28 cellular contexts compared by ENCODE assay signal in genomic region chr2:24474053-24474452, GRCh38.
"Had no signal": no experiment of that assay in that cellular context is flagged by ENCODE, and none has a peak within 500 bp of the region (broad histone marks: within the 10 kb centered on the region; RNA-seq: fewer than 3 reads in every experiment).

No MANE protein-coding gene starts in this region.

- H3K27ac ChIP-seq: neural progenitor cell, ovary, parathyroid adenoma, psoas muscle, skin epidermis, spleen, suprapubic skin, testis, tibial artery, transverse colon, upper lobe of right lung, uterus had no signal

- H3K4me1 ChIP-seq: neural progenitor cell, parathyroid adenoma, psoas muscle, spleen, suprapubic skin, testis, tibial artery, transverse colon, upper lobe of right lung, uterus had no signal

- ATAC-seq: natural killer cell; psoas muscle; right cardiac atrium; sciatic nerve; stimulated activated memory B cell treated with anti-CD40 and anti-IgM and Interleukin-4, amounts not matched to agents 10 μg/mL and 1 μg/mL and 100 μg/mL, for 72 hours; stimulated activated naive CD8-positive, alpha-beta T cell treated with anti-CD3 and anti-CD28 coated beads, Interleukin-15, amount 100 ng/mL, for 72 hours; stimulated activated naive CD8-positive, alpha-beta T cell treated with anti-CD3 and anti-CD28 coated beads, Interleukin-15, Interleukin-2, amounts not matched to agents 100 U/mL and 50 U/mL, for 24 hours; upper lobe of right lung had no signal

- H3K4me3 ChIP-seq: neural progenitor cell, ovary, psoas muscle, skin epidermis, smooth muscle cell, spleen, suprapubic skin, testis, tibial artery, transverse colon, upper lobe of right lung, uterus had no signal

- H3K9me3 ChIP-seq: ovary, psoas muscle, spleen, suprapubic skin, testis, tibial artery, transverse colon, upper lobe of right lung, uterus had no signal

- DNase-seq: natural killer cell; occipital lobe; ovary; posterior cingulate gyrus; psoas muscle; right cardiac atrium; spleen; stimulated activated CD4-positive, alpha-beta T cell treated with anti-CD3 and anti-CD28 coated beads, Interleukin-12 subunit alpha, Interleukin-12 subunit beta, amount 100 ng/mL, for 4 hours; stimulated activated CD4-positive, alpha-beta T cell treated with anti-CD3 and anti-CD28 coated beads, Interleukin-1b, Interleukin-23, amount 100 ng/mL, for 48 hours; stimulated activated CD4-positive, alpha-beta T cell treated with anti-CD3 and anti-CD28 coated beads, Interleukin-4, amount 100 ng/mL, for 1 hour; stimulated activated CD4-positive, alpha-beta T cell treated with anti-CD3 and anti-CD28 coated beads, Interleukin-4, amount 100 ng/mL, for 4 hours; stimulated activated CD8-positive, alpha-beta memory T cell treated with anti-CD3 and anti-CD28 coated beads, Interleukin-4, amount 100 ng/mL, for 48 hours; stimulated activated naive CD4-positive, alpha-beta T cell; stimulated activated naive CD8-positive, alpha-beta T cell treated with anti-CD3 and anti-CD28 coated beads, Interleukin-15, amount 100 ng/mL, for 72 hours; stimulated activated naive CD8-positive, alpha-beta T cell treated with anti-CD3 and anti-CD28 coated beads, Interleukin-15, Interleukin-2, amounts not matched to agents 100 U/mL and 50 U/mL, for 24 hours; substantia nigra; testis; tibial artery; transverse colon; upper lobe of right lung; uterus had no signal

- H3K36me3 ChIP-seq: neural progenitor cell, ovary, spleen, suprapubic skin, tibial artery, transverse colon, upper lobe of right lung, uterus had no signal

- H3K27me3 ChIP-seq: neural progenitor cell, ovary, spleen, suprapubic skin, testis, tibial artery, transverse colon, upper lobe of right lung, uterus had no signal
